In the genomic region with DNA sequence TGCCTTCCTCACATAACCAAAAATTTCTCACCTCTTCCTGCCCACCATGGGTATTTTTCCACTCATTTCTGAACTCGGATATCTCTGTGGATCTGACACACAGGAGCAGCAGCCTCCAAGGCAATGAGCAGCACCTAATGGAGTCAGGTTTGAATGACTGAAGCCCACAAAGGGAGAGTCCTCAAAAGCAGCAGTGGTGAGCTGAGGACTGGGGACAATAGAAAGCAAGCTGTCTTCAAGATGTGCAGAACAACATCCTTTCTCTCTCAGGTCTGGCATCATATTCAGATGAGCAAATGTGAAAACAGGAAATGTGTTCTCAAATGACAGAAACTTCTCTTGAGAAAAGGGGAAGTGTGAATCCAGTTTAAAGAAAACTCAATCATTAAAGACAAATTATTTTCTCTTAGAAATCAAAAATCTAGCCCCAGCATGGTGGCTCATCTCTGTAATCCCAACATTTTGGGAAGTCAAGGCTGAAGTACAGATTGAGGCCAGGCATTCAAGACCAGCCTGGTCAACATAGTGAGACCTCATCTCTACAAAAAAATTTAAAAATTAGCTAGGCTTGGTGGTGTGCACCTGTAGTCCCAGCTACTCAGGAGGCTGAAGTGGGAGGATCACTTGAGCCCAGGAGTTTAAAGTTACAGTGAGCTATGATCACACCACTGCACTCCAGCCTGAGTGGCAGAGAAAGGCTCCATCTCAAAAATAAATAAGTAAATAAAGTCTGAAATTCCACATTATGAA, we compare ENCODE assay signal across 9 cellular contexts. TPM values are rescaled to one million over a fixed set of nuclear protein-coding genes. Genes with fewer than 3 reads are reported as not detected.
DNase-seq lines count a peak whose midpoint lies in the region; ATAC-seq, FAIRE-seq and TF ChIP-seq lines count a peak whose summit lies in the region.
"Had no signal": no experiment of that assay in that cellular context is flagged by ENCODE, and none has a peak within 500 bp of the region (broad histone marks: within the 10 kb centered on the region; RNA-seq: fewer than 3 reads in every experiment).

No MANE protein-coding gene starts in this region.

- TF ChIP-seq CTCF in OCI-LY7 (conservative IDR thresholded peaks at IDR 0.05; ENCODE audit: low read length), result no peak

- no peaks in the 10 kb centered on the region for H3K9me3 ChIP-seq in OCI-LY7 (ENCODE audit: low read length)

- H3K4me3 ChIP-seq in OCI-LY7 (ENCODE audit: low read depth, low read length, poor library complexity, severe bottlenecking), result peak overlapping the region; percentile 51

- H3K4me1 ChIP-seq in OCI-LY7 (ENCODE audit: insufficient read depth, low read length, poor library complexity, severe bottlenecking), result peaks cover 31% of the 10 kb centered on the region

- ATAC-seq in activated CD4-positive, CD25-positive, alpha-beta regulatory T cell treated with anti-CD3 and anti-CD28 coated beads, Interleukin-2, amount 50 U/mL, for 24 hours, result peak; percentile 94 to 95
- peak; percentile 97 for ATAC-seq in HG02840 (IDR thresholded peaks at IDR 0.05; ENCODE audit: low FRiP score, unreplicated experiment)
- peak; percentile 25 for ATAC-seq in left colon

- H4K20me1 ChIP-seq in OCI-LY7 (ENCODE audit: insufficient read depth, low read length), result no peaks in the 10 kb centered on the region

- BruUV-seq in OCI-LY7 (replicated peaks; lab: Mats Ljungman, UMichigan), result no TSS peak

- no peak for TF ChIP-seq POLR2A in H54 (IDR thresholded peaks at IDR 0.05; ENCODE audit: low read depth, low read length)

- no peaks in the 10 kb centered on the region for H3K9me2 ChIP-seq in OCI-LY7 (ENCODE audit: insufficient read depth, low read length)

- no peaks in the 10 kb centered on the region for H3K36me3 ChIP-seq in OCI-LY7 (ENCODE audit: insufficient read depth, low read length)

- no peak for FAIRE-seq in H54 (lab: Jason Lieb, UNC)

- peak overlapping the region; percentile 74 for H3K4me2 ChIP-seq in OCI-LY7 (ENCODE audit: low read length)

- no peak for DNase-seq in activated CD4-positive, CD25-positive, alpha-beta regulatory T cell treated with anti-CD3 and anti-CD28 coated beads, Interleukin-2, amount 50 U/mL, for 72 hours
- DNase-seq in OCI-LY7 (ENCODE audit: low spot score) (peak; percentile 92), left colon (no peak), NCI-H82 (lab: John Stamatoyannopoulos, UW) (no peak), H54 (ENCODE audit: insufficient read length, low spot score) (no peak), amniotic stem cell (lab: John Stamatoyannopoulos, UW) (no peak)

- H2AFZ ChIP-seq in OCI-LY7 (ENCODE audit: low read length), result peak overlapping the region; percentile 52

- intact Hi-C loops in OCI-LY7 (cut with micrococcal nuclease; ENCODE audit: unreplicated experiment) (loop anchor here (10.0 kb wide), 1 partner anchor 1507 kb away; no protein-coding TSS in a partner anchor), left colon (cut with DNase I, micrococcal nuclease) (no loop called here)

- POLR2A ChIA-PET in OCI-LY7 (lab: Charles Lee), result interaction anchor here (0.6 to 1.0 kb wide), 3 partner anchors 12 to 1964 kb away, joined by 3 read pairs; no protein-coding TSS in a partner anchor

- CTCF ChIA-PET in OCI-LY7 (lab: Charles Lee; ENCODE audit: unreplicated experiment), result no interaction called here

- no peaks in the 10 kb centered on the region for H3K79me2 ChIP-seq in OCI-LY7 (ENCODE audit: insufficient read depth, low read depth, low read length)

- peak overlapping the region; percentile 87 for H3K27ac ChIP-seq in OCI-LY7 (ENCODE audit: low read depth, low read length, poor library complexity, severe bottlenecking)

RNA-seq across cellular contexts. Expression of a gene that starts 54.2 kb away (rescaled TPM):
- 0.72 and 1.2 TPM in 2 replicates for total RNA-seq in OCI-LY7 (2014; rRNA removed; shearing (Covaris generic))
- total RNA-seq in OCI-LY7 (2022) (0.70 TPM in 1 of 2 replicates, not detected in the other), left colon (not detected)
- total RNA-seq: glomerular endothelial cell had no signal

Comparison
In these comparisons a context has a peak if more than half of its experiments do, and no peak if none do; other contexts are left out.
1. ATAC-seq: peak in every context shown above with its lines; median percentile 97 in HG02840; 94 in activated CD4-positive, CD25-positive, alpha-beta regulatory T cell treated with anti-CD3 and anti-CD28 coated beads, Interleukin-2, amount 50 U/mL, for 24 hours; 25 in left colon.